Comparison of ENCODE assay signal across 1 cellular context in the genomic region with DNA sequence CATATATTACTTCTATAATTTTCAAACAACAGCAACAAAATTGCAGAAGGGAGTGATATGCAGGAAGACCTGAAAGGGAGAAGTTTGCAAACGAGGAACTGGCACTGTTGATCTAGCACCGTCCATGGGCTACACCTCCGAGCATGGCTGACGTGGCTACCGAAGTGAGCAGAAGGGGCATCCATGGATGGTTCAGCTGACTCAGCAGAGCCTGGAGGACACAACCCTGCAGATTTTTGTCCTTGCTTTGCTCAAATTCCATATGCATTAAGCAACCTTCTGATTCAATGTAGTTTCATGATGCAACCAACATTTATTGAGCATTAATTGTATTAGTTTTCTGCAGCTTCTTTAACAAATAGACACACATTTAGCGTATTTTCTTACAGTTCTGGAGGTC.
TF ChIP-seq lines count a peak whose summit lies in the region.

No MANE protein-coding gene starts in this region.

TF ChIP-seq in H1, 55 proteins besides CTCF, POLR2A, EP300 and RAD21:
- TF ChIP-seq TAF7 (optimal IDR thresholded peaks at IDR 0.05; ENCODE audit: borderline replicate concordance, low read depth, low read length), result no peak
- TF ChIP-seq MAFK (IDR thresholded peaks at IDR 0.05; ENCODE audit: low read depth, low read length), result 0 out of 2 replicates have a peak, but pooled peaks have one; percentile 18
